ENCODE assay signal across 27 cellular contexts in the genomic region with DNA sequence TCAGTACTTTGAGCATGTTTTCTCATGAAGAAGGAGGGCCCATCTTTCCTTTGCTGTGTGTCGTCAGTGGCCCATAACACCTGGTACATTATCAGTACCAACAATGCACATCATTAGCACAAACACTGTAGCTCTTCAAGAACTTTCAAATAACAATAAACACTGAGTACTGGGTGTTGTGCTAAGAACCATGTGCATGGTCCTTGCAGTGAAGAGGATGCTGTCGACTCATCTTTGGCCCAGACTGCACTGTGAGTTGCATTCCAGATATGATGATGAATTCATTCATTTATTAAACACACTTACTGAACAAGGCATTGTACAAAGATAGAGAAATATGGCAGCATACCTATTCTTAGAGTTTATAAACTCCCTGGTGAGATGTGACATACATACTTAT. TPM values are rescaled to one million over a fixed set of nuclear protein-coding genes. Genes with fewer than 3 reads are reported as not detected.
"Had no signal": no experiment of that assay in that cellular context is flagged by ENCODE, and none has a peak within 500 bp of the region (broad histone marks: within the 10 kb centered on the region; RNA-seq: fewer than 3 reads in every experiment).

No MANE protein-coding gene starts in this region.

- H3K4me3 Mint-ChIP-seq: activated CD4-positive, alpha-beta memory T cell treated with anti-CD3 and anti-CD28 coated beads for 36 hours; activated naive CD8-positive, alpha-beta T cell treated with anti-CD3 and anti-CD28 coated beads for 36 hours; central memory CD8-positive, alpha-beta T cell; endodermal cell; mesothelial cell of epicardium; natural killer cell; type B pancreatic cell had no signal

- ATAC-seq: heart left ventricle, natural killer cell had no signal

- H3K36me3 Mint-ChIP-seq: activated CD4-positive, alpha-beta memory T cell treated with anti-CD3 and anti-CD28 coated beads for 36 hours; activated naive CD8-positive, alpha-beta T cell treated with anti-CD3 and anti-CD28 coated beads for 36 hours; mesothelial cell of epicardium; natural killer cell; type B pancreatic cell had no signal

- H3K27me3 Mint-ChIP-seq: activated naive CD8-positive, alpha-beta T cell treated with anti-CD3 and anti-CD28 coated beads for 36 hours had no signal

- H3K4me3 ChIP-seq: breast epithelium, coronary artery, esophagus squamous epithelium, heart left ventricle, sigmoid colon, thoracic aorta, vagina had no signal

- DNase-seq: activated CD4-positive, alpha-beta memory T cell treated with anti-CD3 and anti-CD28 coated beads for 36 hours; activated CD4-positive, alpha-beta T cell treated with anti-CD3 and anti-CD28 coated beads for 48 hours; activated naive CD4-positive, alpha-beta T cell treated with Interleukin-2 at 50 U/mL for 16 hours; activated naive CD8-positive, alpha-beta T cell treated with anti-CD3 and anti-CD28 coated beads for 36 hours; activated T-cell treated with anti-CD3 and anti-CD28 coated beads, Interleukin-2, amount 50 U/mL, for 48 hours; endodermal cell; esophagus squamous epithelium; heart left ventricle; natural killer cell; retina; sigmoid colon; stimulated activated CD4-positive, alpha-beta T cell treated with anti-CD3 and anti-CD28 coated beads, Interleukin-2, amount 100 ng/mL, for 48 hours; stimulated activated CD8-positive, alpha-beta memory T cell treated with anti-CD3 and anti-CD28 coated beads, Interleukin-4, amount 100 ng/mL, for 48 hours; stimulated activated naive CD4-positive, alpha-beta T cell had no signal

- H3K27ac Mint-ChIP-seq: activated CD4-positive, alpha-beta memory T cell treated with anti-CD3 and anti-CD28 coated beads for 36 hours; activated naive CD8-positive, alpha-beta T cell treated with anti-CD3 and anti-CD28 coated beads for 36 hours; endodermal cell; mesothelial cell of epicardium; natural killer cell; progenitor cell of endocrine pancreas; type B pancreatic cell had no signal

- H3K4me1 Mint-ChIP-seq: central memory CD8-positive, alpha-beta T cell; mesothelial cell of epicardium; natural killer cell had no signal

- FAIRE-seq: astrocyte, keratinocyte had no signal

- H3K9me3 Mint-ChIP-seq: activated CD4-positive, alpha-beta memory T cell treated with anti-CD3 and anti-CD28 coated beads for 36 hours; central memory CD8-positive, alpha-beta T cell; endodermal cell; natural killer cell; type B pancreatic cell had no signal

RNA-seq across cellular contexts. Expression of a gene that starts 55.8 kb away (rescaled TPM):
- total RNA-seq: activated CD4-positive, alpha-beta memory T cell treated with anti-CD3 and anti-CD28 coated beads for 36 hours; astrocyte; fibroblast of villous mesenchyme; lung microvascular endothelial cell; osteocyte; vagina had no signal
- polyA plus RNA-seq: keratinocyte had no signal

RNA-seq across cellular contexts. Expression of a gene that starts 56.1 kb away (rescaled TPM):
- total RNA-seq: activated CD4-positive, alpha-beta memory T cell treated with anti-CD3 and anti-CD28 coated beads for 36 hours; activated naive CD8-positive, alpha-beta T cell treated with anti-CD3 and anti-CD28 coated beads for 36 hours; astrocyte; endodermal cell; esophagus squamous epithelium; fibroblast of villous mesenchyme; heart left ventricle; lung microvascular endothelial cell; mesothelial cell of epicardium; natural killer cell; osteocyte; progenitor cell of endocrine pancreas; sigmoid colon; thoracic aorta; vagina had no signal
- polyA plus RNA-seq: heart left ventricle, keratinocyte had no signal
